In the genomic region with DNA sequence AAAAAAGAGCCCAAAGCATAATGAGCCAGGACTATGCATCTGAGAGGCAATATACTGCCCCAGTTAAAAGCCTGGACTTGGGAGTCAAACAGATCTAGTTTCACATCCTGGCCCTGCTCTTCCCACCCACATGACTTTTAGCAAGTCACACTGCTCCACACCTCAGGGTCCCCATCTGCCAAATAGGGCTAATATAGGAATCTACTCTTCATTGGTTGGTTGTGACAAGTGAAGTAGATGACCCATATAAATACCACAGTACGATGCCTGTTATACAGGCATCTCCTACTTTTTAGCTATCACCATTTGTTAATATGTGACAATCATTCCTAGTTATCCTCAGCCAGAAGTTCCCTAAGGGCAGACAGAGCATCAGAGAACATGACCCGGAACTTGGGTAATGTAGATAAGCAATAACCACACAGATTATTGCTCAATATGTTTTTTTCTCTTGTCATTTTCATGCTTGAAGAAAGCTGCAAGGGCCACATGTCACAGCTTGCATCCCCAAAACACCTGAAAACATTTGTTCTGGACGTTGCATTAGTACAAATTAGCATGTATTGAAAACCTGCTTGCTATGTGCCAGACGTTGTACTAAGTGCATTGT, we compare ENCODE assay signal across 11 cellular contexts. TPM values are rescaled to one million over a fixed set of nuclear protein-coding genes. Genes with fewer than 3 reads are reported as not detected.
DNase-seq lines count a peak whose midpoint lies in the region; ATAC-seq and TF ChIP-seq lines count a peak whose summit lies in the region.
"Had no signal": no experiment of that assay in that cellular context is flagged by ENCODE, and none has a peak within 500 bp of the region (broad histone marks: within the 10 kb centered on the region; RNA-seq: fewer than 3 reads in every experiment).

No MANE protein-coding gene starts in this region.

- H4K20me1 ChIP-seq in smooth muscle cell (ENCODE audit: low read depth), result peaks cover 59% of the 10 kb centered on the region

- no peak overlapping the region for H3K4me2 ChIP-seq in smooth muscle cell

- H3K9me3 ChIP-seq in smooth muscle cell (replicated peaks; ENCODE audit: low read depth), result no peaks in the 10 kb centered on the region
- H3K9me3 ChIP-seq: tibial nerve had no signal

- DNase-seq in SKM-1 (lab: John Stamatoyannopoulos, UW; ENCODE audit: unreplicated experiment) (peak; percentile 26), glutamatergic neuron (no peak), smooth muscle cell (lab: John Stamatoyannopoulos, UW; ENCODE audit: unreplicated experiment) (no peak), OCI-M2 (lab: John Stamatoyannopoulos, UW; ENCODE audit: unreplicated experiment) (no peak)
- no peak for DNase-seq in stimulated activated CD4-positive, alpha-beta T cell treated with anti-CD3 and anti-CD28 coated beads, Interleukin-2, amount 100 ng/mL, for 24 hours
- DNase-seq: activated CD8-positive, alpha-beta memory T cell treated with anti-CD3 and anti-CD28 coated beads for 24 hours; EL had no signal

- no peak overlapping the region for H3K9ac ChIP-seq in smooth muscle cell (ENCODE audit: low read depth)

- H3K79me2 ChIP-seq in smooth muscle cell (ENCODE audit: low read depth), result peaks cover 59% of the 10 kb centered on the region

- no peak for TF ChIP-seq CTCF in glutamatergic neuron (IDR thresholded peaks at IDR 0.05; ENCODE audit: partially characterized antibody, unreplicated experiment)
- no peak for TF ChIP-seq CTCF in smooth muscle cell (IDR thresholded peaks at IDR 0.05; ENCODE audit: borderline replicate concordance, insufficient read depth, poor library complexity, severe bottlenecking)

- WGBS in smooth muscle cell (ENCODE audit: low lambda C conversion rate), result 55% methylated on average over 4 of the region's 4 CpGs

- H3K27me3 ChIP-seq in smooth muscle cell (ENCODE audit: low read depth), result no peaks in the 10 kb centered on the region
- H3K27me3 ChIP-seq: tibial nerve had no signal

- no peak overlapping the region for H3K4me3 ChIP-seq in smooth muscle cell
- H3K4me3 ChIP-seq: tibial nerve had no signal

- peaks cover 16% of the 10 kb centered on the region for H3K4me1 Mint-ChIP-seq in glutamatergic neuron (ENCODE audit: low read depth, unreplicated experiment)

- peaks cover 36% of the 10 kb centered on the region for H3F3A ChIP-seq in smooth muscle cell (ENCODE audit: low read depth)

- peak overlapping the region; percentile 2 for H3K27ac ChIP-seq in smooth muscle cell (ENCODE audit: low read depth)

- H3K4me3 Mint-ChIP-seq in glutamatergic neuron (ENCODE audit: unreplicated experiment), result no peak overlapping the region

- H3K9me3 Mint-ChIP-seq in glutamatergic neuron (ENCODE audit: unreplicated experiment), result no peaks in the 10 kb centered on the region

- no peaks in the 10 kb centered on the region for H3K36me3 ChIP-seq in smooth muscle cell (ENCODE audit: low read depth)
- H3K36me3 ChIP-seq: tibial nerve had no signal

- H3K27ac Mint-ChIP-seq in glutamatergic neuron (ENCODE audit: unreplicated experiment), result peak overlapping the region; percentile 35

- peaks cover 11% of the 10 kb centered on the region for H3K36me3 Mint-ChIP-seq in glutamatergic neuron (ENCODE audit: unreplicated experiment)

- H2AFZ ChIP-seq in smooth muscle cell (ENCODE audit: low read depth), result no peak overlapping the region

- peaks cover 29% of the 10 kb centered on the region for H3K4me1 ChIP-seq in smooth muscle cell (ENCODE audit: low read depth)

- peak; percentile 17 for ATAC-seq in HG02571 (IDR thresholded peaks at IDR 0.05; ENCODE audit: unreplicated experiment)
- ATAC-seq in HG03469 (IDR thresholded peaks at IDR 0.05; ENCODE audit: unreplicated experiment), result no peak
- ATAC-seq in HG03520 (IDR thresholded peaks at IDR 0.05; ENCODE audit: unreplicated experiment), result no peak

- H3K27me3 Mint-ChIP-seq in glutamatergic neuron (ENCODE audit: unreplicated experiment), result peaks cover 1% of the 10 kb centered on the region

RNA-seq across cellular contexts. Expression of gene ADAM19, which starts 20.4 kb away (rescaled TPM):
- 41.2 TPM for total RNA-seq in glutamatergic neuron (ENCODE audit: unreplicated experiment)
- 112 and 117 TPM in 2 replicates for total RNA-seq in smooth muscle cell
- polyA plus RNA-seq in smooth muscle cell, result 62.2 and 62.6 TPM in 2 replicates
